Comparison of ENCODE assay signal across 8 cellular contexts in the genomic region with DNA sequence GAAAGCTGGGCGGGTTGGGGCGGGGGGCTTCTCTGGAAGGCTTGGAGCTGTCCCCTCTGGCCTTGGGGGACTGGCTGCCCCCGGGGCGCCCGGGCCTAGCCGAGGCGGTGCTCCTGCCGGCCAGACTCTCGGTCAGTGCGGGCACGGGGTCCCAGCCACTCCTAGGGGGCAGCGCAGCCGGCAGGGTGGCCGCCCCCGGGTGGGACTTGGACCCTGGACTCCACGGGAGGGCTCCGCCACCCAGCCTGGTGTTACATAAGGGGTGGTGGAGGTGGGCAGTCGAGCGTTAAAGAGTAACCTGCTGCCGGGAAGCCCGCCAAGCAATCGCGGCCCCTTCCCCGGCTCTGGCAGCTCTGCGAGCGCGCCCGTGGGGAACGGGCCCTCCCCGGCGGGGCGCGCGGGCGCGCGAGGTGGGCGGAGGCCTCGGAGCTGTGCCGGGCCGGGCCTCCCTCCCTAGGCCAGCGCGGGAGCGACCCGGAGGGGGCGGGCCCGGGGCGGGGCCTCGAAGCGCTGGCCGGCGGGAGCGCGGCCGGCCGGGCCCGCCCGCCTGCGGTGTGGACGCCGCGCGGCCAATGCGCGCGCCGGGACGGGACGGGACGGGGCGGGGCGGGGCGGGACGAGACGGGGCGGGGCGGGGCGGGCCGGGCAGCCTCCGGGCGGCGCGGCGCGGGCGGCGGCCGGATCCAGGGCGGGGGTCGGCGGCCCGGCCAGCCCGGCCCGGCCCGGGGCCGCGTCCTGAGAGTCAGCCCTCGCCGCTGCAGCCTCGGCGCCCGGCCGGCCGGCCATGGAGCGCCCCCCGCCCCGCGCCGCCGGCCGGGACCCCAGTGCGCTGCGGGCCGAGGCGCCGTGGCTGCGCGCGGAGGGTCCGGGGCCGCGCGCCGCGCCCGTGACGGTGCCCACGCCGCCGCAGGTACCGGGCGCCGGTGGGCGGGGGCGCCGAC. TPM values are rescaled to one million over a fixed set of nuclear protein-coding genes. Genes with fewer than 3 reads are reported as not detected.
A peak's percentile ranks its signal among the peaks of the same experiment; 100 is the strongest.
DNase-seq lines count a peak whose midpoint lies in the region; ATAC-seq and TF ChIP-seq lines count a peak whose summit lies in the region.

A gene with protein sequence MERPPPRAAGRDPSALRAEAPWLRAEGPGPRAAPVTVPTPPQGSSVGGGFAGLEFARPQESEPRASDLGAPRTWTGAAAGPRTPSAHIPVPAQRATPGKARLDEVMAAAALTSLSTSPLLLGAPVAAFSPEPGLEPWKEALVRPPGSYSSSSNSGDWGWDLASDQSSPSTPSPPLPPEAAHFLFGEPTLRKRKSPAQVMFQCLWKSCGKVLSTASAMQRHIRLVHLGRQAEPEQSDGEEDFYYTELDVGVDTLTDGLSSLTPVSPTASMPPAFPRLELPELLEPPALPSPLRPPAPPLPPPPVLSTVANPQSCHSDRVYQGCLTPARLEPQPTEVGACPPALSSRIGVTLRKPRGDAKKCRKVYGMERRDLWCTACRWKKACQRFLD (plus strand): TSS at position 648 of the 941 bp plus-strand sequence. CDS start 137 bp downstream, at position 785.

- H3K56ac ChIP-seq in IMR-90 (ENCODE audit: extremely low read depth, insufficient read depth, low read length): peak within 1 kb of the TSS; percentile 90

- peaks cover 10% of the 10 kb centered on the region for H3K4me1 ChIP-seq in IMR-90 (ENCODE audit: control insufficient read depth, insufficient read depth, low read length)
- peaks cover 10 to 20% of the 10 kb centered on the region in 2 donors for H3K4me1 ChIP-seq in neuronal stem cell (ENCODE audit: control insufficient read depth in 2 of 2, insufficient read depth in 1 of 2, low read depth in 1 of 2, low read length in 2 of 2)
- H3K4me1 ChIP-seq in vagina: peaks cover 50% of the 10 kb centered on the region

- no TSS peak for BruUV-seq in IMR-90 (replicated peaks; lab: Mats Ljungman, UMichigan)

- H2BK12ac ChIP-seq in neuronal stem cell (ENCODE audit: low read length): peak within 1 kb of the TSS; percentile 90

- TF ChIP-seq POLR2A in IMR-90 (IDR thresholded peaks at IDR 0.05; ENCODE audit: low read depth, low read length) (no peak), vagina (IDR thresholded peaks at IDR 0.05) (no peak)

- ATAC-seq in GM19468 (IDR thresholded peaks at IDR 0.05; ENCODE audit: extremely low read depth, unreplicated experiment) (peak; percentile 22), IMR-90 (ENCODE audit: low read depth) (peak; percentile 74)
- ATAC-seq in activated naive CD8-positive, alpha-beta T cell treated with anti-CD3 and anti-CD28 coated beads, Interleukin-2, amount 50 U/mL, for 24 hours: peak; percentile 63

- intact Hi-C loops in IMR-90 (cut with micrococcal nuclease) (no loop called here), vagina (cut with DNase I) (no loop called here)

- peaks cover 17% of the 10 kb centered on the region for H3K4me1 Mint-ChIP-seq in activated naive CD8-positive, alpha-beta T cell treated with anti-CD3 and anti-CD28 coated beads, Interleukin-2, amount 50 U/mL, for 24 hours

- H3K14ac ChIP-seq in IMR-90 (replicated peaks; ENCODE audit: low read depth, low read length): peak within 1 kb of the TSS; percentile 93
- H3K14ac ChIP-seq in neuronal stem cell (ENCODE audit: low read length): no peak within 1 kb of the TSS

- peak within 1 kb of the TSS; percentile 87 for H3K4me2 ChIP-seq in IMR-90 (ENCODE audit: low read depth, low read length)
- peak within 1 kb of the TSS; percentile 97 for H3K4me2 ChIP-seq in neuronal stem cell (ENCODE audit: insufficient read depth, low read length, poor library complexity, severe bottlenecking)

- H4K8ac ChIP-seq in IMR-90 (ENCODE audit: low read depth in 2 of 2, low read length in 2 of 2): peak within 1 kb of the TSS; percentile 63 to 88
- H4K8ac ChIP-seq in neuronal stem cell (ENCODE audit: low read depth, low read length): peak within 1 kb of the TSS; percentile 43

- peaks cover 22% of the 10 kb centered on the region for H4K20me1 ChIP-seq in IMR-90 (ENCODE audit: insufficient read depth, low read length)

- H3K27ac ChIP-seq in IMR-90 (ENCODE audit: insufficient read depth, low read length) (peak within 1 kb of the TSS; percentile 91), neuronal stem cell (replicated peaks; ENCODE audit: low read length) (peak within 1 kb of the TSS; percentile 94), vagina (peak within 1 kb of the TSS; percentile 90)

- H3K79me1 ChIP-seq in IMR-90 (ENCODE audit: low read depth in 1 of 2, low read length in 2 of 2): peaks cover 4 to 12% of the 10 kb centered on the region in 2 experiments; a peak in 2 of 4 replicates
- peaks cover 16% of the 10 kb centered on the region for H3K79me1 ChIP-seq in neuronal stem cell (ENCODE audit: low read depth, low read length)

- TF ChIP-seq RAD21 in IMR-90 (IDR thresholded peaks at IDR 0.05; ENCODE audit: low read length): no peak

- H3K9ac ChIP-seq in IMR-90 (ENCODE audit: low read depth, low read length) (peak within 1 kb of the TSS; percentile 87), neuronal stem cell (ENCODE audit: low read depth, low read length, poor library complexity) (peak within 1 kb of the TSS; percentile 97)

- H3K18ac ChIP-seq in IMR-90 (ENCODE audit: low read depth, low read length) (no peak within 1 kb of the TSS; the same call in 1 of the 2 replicates), neuronal stem cell (ENCODE audit: low read length) (peak within 1 kb of the TSS; percentile 97)

- peak within 1 kb of the TSS; percentile 82 for H2AFZ ChIP-seq in IMR-90 (replicated peaks; ENCODE audit: low read length, poor library complexity)
- H2AFZ ChIP-seq in neuronal stem cell (ENCODE audit: low read length): peak within 1 kb of the TSS; percentile 91

- dilution Hi-C loops in IMR-90 (cut with HindIII; ENCODE audit: low sequenced_read_pairs, unreplicated experiment): no loop called here

- H2AK5ac ChIP-seq in IMR-90 (ENCODE audit: low read depth, low read length) (peak within 1 kb of the TSS; percentile 89), neuronal stem cell (ENCODE audit: low read depth, low read length) (peak within 1 kb of the TSS; percentile 100)

- H2BK120ac ChIP-seq in IMR-90 (ENCODE audit: low read depth, low read length): no peak within 1 kb of the TSS
- peak within 1 kb of the TSS; percentile 8 for H2BK120ac ChIP-seq in neuronal stem cell (ENCODE audit: low read depth, low read length)

- peak within 1 kb of the TSS; percentile 29 for H3K4me3 Mint-ChIP-seq in activated naive CD8-positive, alpha-beta T cell treated with anti-CD3 and anti-CD28 coated beads, Interleukin-2, amount 50 U/mL, for 24 hours

- peak within 1 kb of the TSS; percentile 94 for H3K23ac ChIP-seq in IMR-90 (ENCODE audit: low read depth, low read length)
- peak within 1 kb of the TSS; percentile 85 for H3K23ac ChIP-seq in neuronal stem cell (ENCODE audit: low read depth, low read length, poor library complexity)

- H4K91ac ChIP-seq in IMR-90 (ENCODE audit: insufficient read depth, low read depth, low read length): peak within 1 kb of the TSS; percentile 88
- no peak within 1 kb of the TSS for H4K91ac ChIP-seq in neuronal stem cell (ENCODE audit: low read depth, low read length, poor library complexity)

- H4K5ac ChIP-seq in IMR-90 (ENCODE audit: low read depth, low read length): peak within 1 kb of the TSS; percentile 19

- WGBS in IMR-90 (ENCODE audit: extremely low coverage in 2 of 2, insufficient read length in 1 of 2), 2 experiments: 0% methylated on average over 45 of the region's 136 CpGs; no CpG with 5 or more reads in 1 of the 2 experiments
- WGBS in neuronal stem cell (ENCODE audit: extremely low coverage in 2 of 2, insufficient read length in 2 of 2, insufficient replicate concordance in 1 of 2), 2 donors: no CpG with 5 or more reads among the region's 136 CpGs

- H3K36me3 Mint-ChIP-seq in activated naive CD8-positive, alpha-beta T cell treated with anti-CD3 and anti-CD28 coated beads, Interleukin-2, amount 50 U/mL, for 24 hours (ENCODE audit: low read depth): no peaks in the 10 kb centered on the region

- in situ Hi-C loops in IMR-90 (cut with MboI; ENCODE audit: low sequenced_read_pairs) (no loop called here), SK-MEL-5 (cut with HindIII; ENCODE audit: low pct_unique_long_range_greater_than_20kb, low sequenced_read_pairs) (no loop called here)

- H2BK20ac ChIP-seq in IMR-90 (ENCODE audit: low read depth, low read length): no peak within 1 kb of the TSS

- POLR2A ChIA-PET in IMR-90 (lab: Charles Lee; ENCODE audit: unreplicated experiment): interaction anchor here (0.6 kb wide), 1 partner anchor 12 kb away, joined by 13 read pairs; no protein-coding TSS in a partner anchor

- no peaks in the 10 kb centered on the region for H3K9me3 ChIP-seq in IMR-90 (ENCODE audit: control insufficient read depth, insufficient read depth, low read length)
- no peaks in the 10 kb centered on the region for H3K9me3 ChIP-seq in neuronal stem cell (replicated peaks in 1 of 2; ENCODE audit: control insufficient read depth in 2 of 2, insufficient read depth in 1 of 2, low read depth in 1 of 2, low read length in 2 of 2)
- H3K9me3 ChIP-seq in vagina: no peaks in the 10 kb centered on the region

- no peaks in the 10 kb centered on the region for H3K9me1 ChIP-seq in IMR-90 (ENCODE audit: insufficient read depth, low read length)

- TF ChIP-seq CTCF in IMR-90 (conservative IDR thresholded peaks at IDR 0.05; ENCODE audit: low read depth, low read length): no peak
- no peak for TF ChIP-seq CTCF in vagina (IDR thresholded peaks at IDR 0.05)

- H3K27me3 Mint-ChIP-seq in activated naive CD8-positive, alpha-beta T cell treated with anti-CD3 and anti-CD28 coated beads, Interleukin-2, amount 50 U/mL, for 24 hours: no peaks in the 10 kb centered on the region

- H2AK9ac ChIP-seq in IMR-90 (replicated peaks; ENCODE audit: low read depth, low read length, poor library complexity): peak within 1 kb of the TSS; percentile 99

- no peak within 1 kb of the TSS for H3K27ac Mint-ChIP-seq in activated naive CD8-positive, alpha-beta T cell treated with anti-CD3 and anti-CD28 coated beads, Interleukin-2, amount 50 U/mL, for 24 hours

- H3K27me3 ChIP-seq in IMR-90 (ENCODE audit: control insufficient read depth, insufficient read depth, low read length) (no peaks in the 10 kb centered on the region), neuronal stem cell (ENCODE audit: control insufficient read depth in 3 of 3, insufficient read depth in 3 of 3, low read depth in 1 of 3, low read length in 3 of 3) (no peaks in the 10 kb centered on the region), vagina (no peaks in the 10 kb centered on the region)

- peak within 1 kb of the TSS; percentile 54 for H3K4me3 ChIP-seq in IMR-90 (ENCODE audit: insufficient read depth, low read depth, low read length)
- H3K4me3 ChIP-seq in neuronal stem cell (ENCODE audit: low read length in 2 of 2): peak within 1 kb of the TSS; percentile 69 to 89
- H3K4me3 ChIP-seq in vagina: peak within 1 kb of the TSS; percentile 56 to 85

- DNase-seq in CMK (ENCODE audit: low read depth) (peak; percentile 48), IMR-90 (peak; percentile 62), SK-MEL-5 (ENCODE audit: low read depth, low spot score) (peak; percentile 79), glomerular visceral epithelial cell (ENCODE audit: extremely low spot score) (peak; percentile 90), neuronal stem cell (ENCODE audit: low spot score) (peak; percentile 79), vagina (ENCODE audit: extremely low spot score in 2 of 2) (no peak)
- DNase-seq in activated naive CD8-positive, alpha-beta T cell treated with anti-CD3 and anti-CD28 coated beads, Interleukin-2, amount 50 U/mL, for 24 hours: peak; percentile 70

- no peak within 1 kb of the TSS for H2BK15ac ChIP-seq in IMR-90 (ENCODE audit: low read depth, low read length)
- peak within 1 kb of the TSS; percentile 81 for H2BK15ac ChIP-seq in neuronal stem cell (ENCODE audit: low read length)

- H3K36me3 ChIP-seq in IMR-90 (ENCODE audit: control insufficient read depth, insufficient read depth, low read length): peaks cover 37% of the 10 kb centered on the region; the same call in 1 of the 2 replicates
- H3K36me3 ChIP-seq in neuronal stem cell (replicated peaks in 1 of 2; ENCODE audit: control insufficient read depth in 2 of 2, insufficient read depth in 2 of 2, low read length in 2 of 2): peaks cover 25 to 57% of the 10 kb centered on the region in 2 donors
- peaks cover 0 to 35% of the 10 kb centered on the region in 2 donors for H3K36me3 ChIP-seq in vagina

- H2BK5ac ChIP-seq in IMR-90 (ENCODE audit: low read depth, low read length, poor library complexity, severe bottlenecking): peak within 1 kb of the TSS; percentile 75
- peak within 1 kb of the TSS; percentile 98 for H2BK5ac ChIP-seq in neuronal stem cell (ENCODE audit: low read length)

- H3K9me3 Mint-ChIP-seq in activated naive CD8-positive, alpha-beta T cell treated with anti-CD3 and anti-CD28 coated beads, Interleukin-2, amount 50 U/mL, for 24 hours: no peaks in the 10 kb centered on the region

- H3K4ac ChIP-seq in IMR-90 (ENCODE audit: low read depth, low read length) (peak within 1 kb of the TSS; percentile 94), neuronal stem cell (ENCODE audit: low read length) (no peak within 1 kb of the TSS)

- CTCF ChIA-PET in IMR-90 (lab: Yijun Ruan, JAX): interaction anchor here (0.5 kb wide), 1 partner anchor 40 kb away, joined by 5 read pairs; no protein-coding TSS in a partner anchor

RNA-seq across cellular contexts. Expression of the gene that starts here (rescaled TPM):
- total RNA-seq in IMR-90 (2012; rRNA removed) (5.0 and 8.1 TPM in 2 replicates), vagina (33.1 TPM)
- 50.3 and 71.4 TPM in 2 replicates for polyA plus RNA-seq in IMR-90 (2012; rRNA removed)
- 56.6 and 65.4 TPM in 2 replicates for polyA plus RNA-seq in IMR-90 (2012; cell fraction: cytosol; rRNA removed)
- 199 and 567 TPM in 2 replicates for polyA plus RNA-seq in IMR-90 (2012; cell fraction: nucleus; rRNA removed; ENCODE audit: low replicate concordance)
- 11.3 and 11.4 TPM in 2 replicates for total RNA-seq in SK-MEL-5 (2014; rRNA removed; shearing (Covaris generic))
- 26.4 and 34.9 TPM in 2 replicates for polyA plus RNA-seq in SK-MEL-5 (2015; cell fraction: cytosol; rRNA removed)
- polyA plus RNA-seq in SK-MEL-5 (2015; cell fraction: nucleus; rRNA removed): 94.6 and 137 TPM in 2 replicates
- 43.6 TPM for polyA plus RNA-seq in neuronal stem cell (2013, experiment 1 of 2)
- 43.1 TPM for polyA plus RNA-seq in neuronal stem cell (2013, experiment 2 of 2)

Comparison
In these comparisons a context has a peak if more than half of its experiments do, and no peak if none do; other contexts are left out.
1. DNase-seq: peak in CMK (single experiment), IMR-90 (single experiment), SK-MEL-5 (single experiment), activated naive CD8-positive, alpha-beta T cell treated with anti-CD3 and anti-CD28 coated beads, Interleukin-2, amount 50 U/mL, for 24 hours (single experiment), glomerular visceral epithelial cell (single experiment) and neuronal stem cell (single experiment); none in vagina (0 of 2).
2. ATAC-seq: peak in every context shown above with its lines; median percentile 74 in IMR-90; 63 in activated naive CD8-positive, alpha-beta T cell treated with anti-CD3 and anti-CD28 coated beads, Interleukin-2, amount 50 U/mL, for 24 hours; 22 in GM19468.
3. Peak in every context shown above with its lines, with median percentiles within 50 percentile points of each other: H3K27ac ChIP-seq and H3K4me3 ChIP-seq.